In genomic region chr2:222884114-222884764, GRCh38 we compare ENCODE assay signal across 1 cellular context.
TF ChIP-seq lines count a peak whose summit lies in the region.

No MANE protein-coding gene starts in this region.

TF ChIP-seq in HEK293, 187 proteins besides CTCF, POLR2A, EP300 and RAD21 (continued from another document):
- TF ChIP-seq, protein P1, sequence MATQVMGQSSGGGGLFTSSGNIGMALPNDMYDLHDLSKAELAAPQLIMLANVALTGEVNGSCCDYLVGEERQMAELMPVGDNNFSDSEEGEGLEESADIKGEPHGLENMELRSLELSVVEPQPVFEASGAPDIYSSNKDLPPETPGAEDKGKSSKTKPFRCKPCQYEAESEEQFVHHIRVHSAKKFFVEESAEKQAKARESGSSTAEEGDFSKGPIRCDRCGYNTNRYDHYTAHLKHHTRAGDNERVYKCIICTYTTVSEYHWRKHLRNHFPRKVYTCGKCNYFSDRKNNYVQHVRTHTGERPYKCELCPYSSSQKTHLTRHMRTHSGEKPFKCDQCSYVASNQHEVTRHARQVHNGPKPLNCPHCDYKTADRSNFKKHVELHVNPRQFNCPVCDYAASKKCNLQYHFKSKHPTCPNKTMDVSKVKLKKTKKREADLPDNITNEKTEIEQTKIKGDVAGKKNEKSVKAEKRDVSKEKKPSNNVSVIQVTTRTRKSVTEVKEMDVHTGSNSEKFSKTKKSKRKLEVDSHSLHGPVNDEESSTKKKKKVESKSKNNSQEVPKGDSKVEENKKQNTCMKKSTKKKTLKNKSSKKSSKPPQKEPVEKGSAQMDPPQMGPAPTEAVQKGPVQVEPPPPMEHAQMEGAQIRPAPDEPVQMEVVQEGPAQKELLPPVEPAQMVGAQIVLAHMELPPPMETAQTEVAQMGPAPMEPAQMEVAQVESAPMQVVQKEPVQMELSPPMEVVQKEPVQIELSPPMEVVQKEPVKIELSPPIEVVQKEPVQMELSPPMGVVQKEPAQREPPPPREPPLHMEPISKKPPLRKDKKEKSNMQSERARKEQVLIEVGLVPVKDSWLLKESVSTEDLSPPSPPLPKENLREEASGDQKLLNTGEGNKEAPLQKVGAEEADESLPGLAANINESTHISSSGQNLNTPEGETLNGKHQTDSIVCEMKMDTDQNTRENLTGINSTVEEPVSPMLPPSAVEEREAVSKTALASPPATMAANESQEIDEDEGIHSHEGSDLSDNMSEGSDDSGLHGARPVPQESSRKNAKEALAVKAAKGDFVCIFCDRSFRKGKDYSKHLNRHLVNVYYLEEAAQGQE (tag by site-specific recombination; IDR thresholded peaks at IDR 0.05): no peak
- peak; percentile 54 for TF ChIP-seq WT1 (tag by site-specific recombination; IDR thresholded peaks at IDR 0.05)
- TF ChIP-seq, protein P2, sequence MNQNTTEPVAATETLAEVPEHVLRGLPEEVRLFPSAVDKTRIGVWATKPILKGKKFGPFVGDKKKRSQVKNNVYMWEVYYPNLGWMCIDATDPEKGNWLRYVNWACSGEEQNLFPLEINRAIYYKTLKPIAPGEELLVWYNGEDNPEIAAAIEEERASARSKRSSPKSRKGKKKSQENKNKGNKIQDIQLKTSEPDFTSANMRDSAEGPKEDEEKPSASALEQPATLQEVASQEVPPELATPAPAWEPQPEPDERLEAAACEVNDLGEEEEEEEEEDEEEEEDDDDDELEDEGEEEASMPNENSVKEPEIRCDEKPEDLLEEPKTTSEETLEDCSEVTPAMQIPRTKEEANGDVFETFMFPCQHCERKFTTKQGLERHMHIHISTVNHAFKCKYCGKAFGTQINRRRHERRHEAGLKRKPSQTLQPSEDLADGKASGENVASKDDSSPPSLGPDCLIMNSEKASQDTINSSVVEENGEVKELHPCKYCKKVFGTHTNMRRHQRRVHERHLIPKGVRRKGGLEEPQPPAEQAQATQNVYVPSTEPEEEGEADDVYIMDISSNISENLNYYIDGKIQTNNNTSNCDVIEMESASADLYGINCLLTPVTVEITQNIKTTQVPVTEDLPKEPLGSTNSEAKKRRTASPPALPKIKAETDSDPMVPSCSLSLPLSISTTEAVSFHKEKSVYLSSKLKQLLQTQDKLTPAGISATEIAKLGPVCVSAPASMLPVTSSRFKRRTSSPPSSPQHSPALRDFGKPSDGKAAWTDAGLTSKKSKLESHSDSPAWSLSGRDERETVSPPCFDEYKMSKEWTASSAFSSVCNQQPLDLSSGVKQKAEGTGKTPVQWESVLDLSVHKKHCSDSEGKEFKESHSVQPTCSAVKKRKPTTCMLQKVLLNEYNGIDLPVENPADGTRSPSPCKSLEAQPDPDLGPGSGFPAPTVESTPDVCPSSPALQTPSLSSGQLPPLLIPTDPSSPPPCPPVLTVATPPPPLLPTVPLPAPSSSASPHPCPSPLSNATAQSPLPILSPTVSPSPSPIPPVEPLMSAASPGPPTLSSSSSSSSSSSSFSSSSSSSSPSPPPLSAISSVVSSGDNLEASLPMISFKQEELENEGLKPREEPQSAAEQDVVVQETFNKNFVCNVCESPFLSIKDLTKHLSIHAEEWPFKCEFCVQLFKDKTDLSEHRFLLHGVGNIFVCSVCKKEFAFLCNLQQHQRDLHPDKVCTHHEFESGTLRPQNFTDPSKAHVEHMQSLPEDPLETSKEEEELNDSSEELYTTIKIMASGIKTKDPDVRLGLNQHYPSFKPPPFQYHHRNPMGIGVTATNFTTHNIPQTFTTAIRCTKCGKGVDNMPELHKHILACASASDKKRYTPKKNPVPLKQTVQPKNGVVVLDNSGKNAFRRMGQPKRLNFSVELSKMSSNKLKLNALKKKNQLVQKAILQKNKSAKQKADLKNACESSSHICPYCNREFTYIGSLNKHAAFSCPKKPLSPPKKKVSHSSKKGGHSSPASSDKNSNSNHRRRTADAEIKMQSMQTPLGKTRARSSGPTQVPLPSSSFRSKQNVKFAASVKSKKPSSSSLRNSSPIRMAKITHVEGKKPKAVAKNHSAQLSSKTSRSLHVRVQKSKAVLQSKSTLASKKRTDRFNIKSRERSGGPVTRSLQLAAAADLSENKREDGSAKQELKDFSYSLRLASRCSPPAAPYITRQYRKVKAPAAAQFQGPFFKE (tag by site-specific recombination; IDR thresholded peaks at IDR 0.05; ENCODE audit: borderline replicate concordance): no peak
- no peak for TF ChIP-seq TSHZ1 (tag by site-specific recombination; IDR thresholded peaks at IDR 0.05; ENCODE audit: borderline replicate concordance)
- TF ChIP-seq, protein P3, sequence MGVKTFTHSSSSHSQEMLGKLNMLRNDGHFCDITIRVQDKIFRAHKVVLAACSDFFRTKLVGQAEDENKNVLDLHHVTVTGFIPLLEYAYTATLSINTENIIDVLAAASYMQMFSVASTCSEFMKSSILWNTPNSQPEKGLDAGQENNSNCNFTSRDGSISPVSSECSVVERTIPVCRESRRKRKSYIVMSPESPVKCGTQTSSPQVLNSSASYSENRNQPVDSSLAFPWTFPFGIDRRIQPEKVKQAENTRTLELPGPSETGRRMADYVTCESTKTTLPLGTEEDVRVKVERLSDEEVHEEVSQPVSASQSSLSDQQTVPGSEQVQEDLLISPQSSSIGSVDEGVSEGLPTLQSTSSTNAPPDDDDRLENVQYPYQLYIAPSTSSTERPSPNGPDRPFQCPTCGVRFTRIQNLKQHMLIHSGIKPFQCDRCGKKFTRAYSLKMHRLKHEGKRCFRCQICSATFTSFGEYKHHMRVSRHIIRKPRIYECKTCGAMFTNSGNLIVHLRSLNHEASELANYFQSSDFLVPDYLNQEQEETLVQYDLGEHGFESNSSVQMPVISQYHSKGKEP (tag by site-specific recombination; IDR thresholded peaks at IDR 0.05): peak; percentile 27; the same call in 1 of the 2 replicates
- TF ChIP-seq ZNF223 (tag by site-specific recombination; IDR thresholded peaks at IDR 0.05): no peak
- TF ChIP-seq, protein P4, sequence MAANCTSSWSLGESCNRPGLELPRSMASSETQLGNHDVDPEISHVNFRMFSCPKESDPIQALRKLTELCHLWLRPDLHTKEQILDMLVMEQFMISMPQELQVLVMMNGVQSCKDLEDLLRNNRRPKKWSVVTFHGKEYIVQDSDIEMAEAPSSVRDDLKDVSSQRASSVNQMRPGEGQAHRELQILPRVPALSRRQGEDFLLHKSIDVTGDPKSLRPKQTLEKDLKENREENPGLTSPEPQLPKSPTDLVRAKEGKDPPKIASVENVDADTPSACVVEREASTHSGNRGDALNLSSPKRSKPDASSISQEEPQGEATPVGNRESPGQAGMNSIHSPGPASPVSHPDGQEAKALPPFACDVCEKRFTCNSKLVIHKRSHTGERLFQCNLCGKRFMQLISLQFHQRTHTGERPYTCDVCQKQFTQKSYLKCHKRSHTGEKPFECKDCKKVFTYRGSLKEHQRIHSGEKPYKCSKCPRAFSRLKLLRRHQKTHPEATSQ (tag by site-specific recombination; IDR thresholded peaks at IDR 0.05): no peak
- no peak for TF ChIP-seq SALL2 (tag by site-specific recombination; IDR thresholded peaks at IDR 0.05; ENCODE audit: borderline replicate concordance)
- TF ChIP-seq ZNF560 (tag by site-specific recombination; IDR thresholded peaks at IDR 0.05; ENCODE audit: borderline replicate concordance): no peak
- TF ChIP-seq ZNF16 (tag by site-specific recombination; IDR thresholded peaks at IDR 0.05; ENCODE audit: low read depth): no peak
- TF ChIP-seq, protein P5, sequence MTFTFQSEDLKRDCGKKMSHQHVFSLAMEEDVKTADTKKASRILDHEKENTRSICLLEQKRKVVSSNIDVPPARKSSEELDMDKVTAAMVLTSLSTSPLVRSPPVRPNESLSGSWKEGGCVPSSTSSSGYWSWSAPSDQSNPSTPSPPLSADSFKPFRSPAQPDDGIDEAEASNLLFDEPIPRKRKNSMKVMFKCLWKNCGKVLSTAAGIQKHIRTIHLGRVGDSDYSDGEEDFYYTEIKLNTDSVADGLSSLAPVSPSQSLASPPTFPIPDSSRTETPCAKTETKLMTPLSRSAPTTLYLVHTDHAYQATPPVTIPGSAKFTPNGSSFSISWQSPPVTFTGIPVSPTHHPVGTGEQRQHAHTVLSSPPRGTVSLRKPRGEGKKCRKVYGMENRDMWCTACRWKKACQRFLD (tag by site-specific recombination; IDR thresholded peaks at IDR 0.05): no peak
- TF ChIP-seq OSR2 (tag by site-specific recombination; IDR thresholded peaks at IDR 0.05): peak; percentile 75
- TF ChIP-seq PRDM6 (tag by site-specific recombination; IDR thresholded peaks at IDR 0.05): peak; percentile 83
- no peak for TF ChIP-seq ZNF544 (tag by site-specific recombination; IDR thresholded peaks at IDR 0.05)
- no peak for TF ChIP-seq ZNF280C (tag by site-specific recombination; IDR thresholded peaks at IDR 0.05)
- no peak for TF ChIP-seq ZNF157 (tag by site-specific recombination; IDR thresholded peaks at IDR 0.05)
- no peak for TF ChIP-seq REPIN1 (tag by site-specific recombination; IDR thresholded peaks at IDR 0.05; ENCODE audit: low read depth)
- TF ChIP-seq ZNF629 (tag by site-specific recombination; IDR thresholded peaks at IDR 0.05): no peak
- no peak for TF ChIP-seq ZNF580 (tag by site-specific recombination; IDR thresholded peaks at IDR 0.05)
- no peak for TF ChIP-seq ZNF571 (tag by site-specific recombination; IDR thresholded peaks at IDR 0.05)
- no peak for TF ChIP-seq ZNF426 (tag by site-specific recombination; IDR thresholded peaks at IDR 0.05)
- TF ChIP-seq MYNN (tag by site-specific recombination; IDR thresholded peaks at IDR 0.05; ENCODE audit: borderline replicate concordance): peak; percentile 84
- 0 out of 2 replicates have a peak, but pooled peaks have one; percentile 12 for TF ChIP-seq ZEB2 (tag by site-specific recombination; IDR thresholded peaks at IDR 0.05)
- no peak for TF ChIP-seq MZF1 (tag by site-specific recombination; IDR thresholded peaks at IDR 0.05; ENCODE audit: borderline replicate concordance)
- TF ChIP-seq ZNF174 (tag by site-specific recombination; IDR thresholded peaks at IDR 0.05): no peak
- TF ChIP-seq, protein P6, sequence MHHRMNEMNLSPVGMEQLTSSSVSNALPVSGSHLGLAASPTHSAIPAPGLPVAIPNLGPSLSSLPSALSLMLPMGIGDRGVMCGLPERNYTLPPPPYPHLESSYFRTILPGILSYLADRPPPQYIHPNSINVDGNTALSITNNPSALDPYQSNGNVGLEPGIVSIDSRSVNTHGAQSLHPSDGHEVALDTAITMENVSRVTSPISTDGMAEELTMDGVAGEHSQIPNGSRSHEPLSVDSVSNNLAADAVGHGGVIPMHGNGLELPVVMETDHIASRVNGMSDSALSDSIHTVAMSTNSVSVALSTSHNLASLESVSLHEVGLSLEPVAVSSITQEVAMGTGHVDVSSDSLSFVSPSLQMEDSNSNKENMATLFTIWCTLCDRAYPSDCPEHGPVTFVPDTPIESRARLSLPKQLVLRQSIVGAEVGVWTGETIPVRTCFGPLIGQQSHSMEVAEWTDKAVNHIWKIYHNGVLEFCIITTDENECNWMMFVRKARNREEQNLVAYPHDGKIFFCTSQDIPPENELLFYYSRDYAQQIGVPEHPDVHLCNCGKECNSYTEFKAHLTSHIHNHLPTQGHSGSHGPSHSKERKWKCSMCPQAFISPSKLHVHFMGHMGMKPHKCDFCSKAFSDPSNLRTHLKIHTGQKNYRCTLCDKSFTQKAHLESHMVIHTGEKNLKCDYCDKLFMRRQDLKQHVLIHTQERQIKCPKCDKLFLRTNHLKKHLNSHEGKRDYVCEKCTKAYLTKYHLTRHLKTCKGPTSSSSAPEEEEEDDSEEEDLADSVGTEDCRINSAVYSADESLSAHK (tag by site-specific recombination; IDR thresholded peaks at IDR 0.05): 0 out of 2 replicates have a peak, but pooled peaks have one; percentile 30
- TF ChIP-seq SETDB1 (IDR thresholded peaks at IDR 0.05; ENCODE audit: insufficient read length, low read length): no peak
TF ChIP-seq in HEK293: peak in this region for 7.
